In the genomic region with DNA sequence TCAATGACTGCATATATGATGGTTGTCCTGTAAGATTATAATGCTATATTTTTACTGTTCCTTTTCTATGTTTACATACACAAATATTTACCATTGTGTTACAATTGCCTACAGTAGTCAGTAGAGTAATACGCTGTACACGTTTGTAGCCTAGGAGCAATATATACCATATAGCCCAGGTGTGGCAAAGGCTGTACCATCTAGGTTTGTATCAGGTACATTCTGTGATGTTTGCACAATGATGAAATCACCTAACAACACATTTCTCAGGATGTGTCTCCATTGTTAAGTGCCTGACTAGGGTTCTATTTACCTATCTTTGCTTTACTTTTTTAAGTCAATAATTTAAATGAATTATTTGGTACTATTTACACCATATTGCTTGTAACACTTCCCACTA, we compare ENCODE assay signal across 29 cellular contexts.
"Had no signal": no experiment of that assay in that cellular context is flagged by ENCODE, and none has a peak within 500 bp of the region (broad histone marks: within the 10 kb centered on the region; RNA-seq: fewer than 3 reads in every experiment).

No MANE protein-coding gene starts in this region.

- DNase-seq: activated CD4-positive, alpha-beta T cell treated with anti-CD3 and anti-CD28 coated beads for 4 hours; activated CD4-positive, alpha-beta T cell treated with anti-CD3 and anti-CD28 coated beads, Interleukin-2, amount 50 U/mL, for 4 hours; activated effector memory CD4-positive, alpha-beta T cell treated with Interleukin-2 at 50 U/mL for 16 hours; activated naive CD4-positive, alpha-beta T cell treated with anti-CD3 and anti-CD28 coated beads for 36 hours; activated naive CD8-positive, alpha-beta T cell treated with anti-CD3 and anti-CD28 coated beads for 36 hours; adrenal gland; aorta; body of pancreas; cerebellar nuclear complex; cortex of kidney; effector memory CD8-positive, alpha-beta T cell; immature natural killer cell; kidney; mesenchymal stem cell; natural killer cell; occipital lobe; right cardiac atrium; stimulated activated CD4-positive, alpha-beta T cell treated with anti-CD3 and anti-CD28 coated beads, Interleukin-15, amount 100 ng/mL, for 24 hours; stimulated activated CD4-positive, alpha-beta T cell treated with anti-CD3 and anti-CD28 coated beads, Interleukin-2, amount 100 ng/mL, for 24 hours; stimulated activated naive B cell treated with anti-CD40 and anti-IgM and Interleukin-4, amounts not matched to agents 10 μg/mL and 1 μg/mL and 100 μg/mL, for 72 hours; stomach; T-helper 9 cell; thyroid gland; upper lobe of right lung had no signal

- FAIRE-seq: kidney, TTC549 had no signal

- ATAC-seq: body of pancreas; effector memory CD8-positive, alpha-beta T cell; gastroesophageal sphincter; natural killer cell; right cardiac atrium; stimulated activated naive B cell treated with anti-CD40 and anti-IgM and Interleukin-4, amounts not matched to agents 10 μg/mL and 1 μg/mL and 100 μg/mL, for 72 hours; upper lobe of right lung had no signal

- H3K27me3 ChIP-seq: adrenal gland, body of pancreas, hepatocyte, neural progenitor cell, stomach, thyroid gland, upper lobe of right lung had no signal

- H3K4me3 ChIP-seq: adrenal gland, body of pancreas, cardiac muscle cell, gastroesophageal sphincter, hepatocyte, neural progenitor cell, stomach, thyroid gland, upper lobe of right lung had no signal

- H3K4me1 ChIP-seq: adrenal gland, body of pancreas, gastroesophageal sphincter, stomach, thyroid gland, upper lobe of right lung had no signal

- H3K36me3 ChIP-seq: adrenal gland, cardiac muscle cell, gastroesophageal sphincter, neural progenitor cell, stomach, thyroid gland, upper lobe of right lung had no signal

- H3K9me3 ChIP-seq: adrenal gland, body of pancreas, gastroesophageal sphincter, stomach, thyroid gland, upper lobe of right lung had no signal
